ENCODE assay signal across 8 cellular contexts in genomic region chr4:140523370-140523856, GRCh38. TPM values are rescaled to one million over a fixed set of nuclear protein-coding genes. Genes with fewer than 3 reads are reported as not detected.
A peak's percentile ranks its signal among the peaks of the same experiment; 100 is the strongest.
DNase-seq lines count a peak whose midpoint lies in the region; ATAC-seq, FAIRE-seq and TF ChIP-seq lines count a peak whose summit lies in the region.

No MANE protein-coding gene starts in this region.

- H2AFZ ChIP-seq in HCT116 (ENCODE audit: low read depth, low read length, poor library complexity, severe bottlenecking) = peak overlapping the region; percentile 99
- H2AFZ ChIP-seq in hepatocyte = peak overlapping the region; percentile 58

- H3K9ac ChIP-seq in HCT116 (ENCODE audit: low read length) (no peak overlapping the region), SK-N-MC (ENCODE audit: insufficient read length) (peak overlapping the region; percentile 78)

- CTCF ChIA-PET in HCT116 (lab: Charles Lee) = interaction anchor here (0.7 to 1.0 kb wide), 4 partner anchors 13 to 335 kb away, joined by 3 to 7 read pairs (median 4); partner anchors contain the start of gene SCOC

- 41% methylated on average over 8 of the region's 8 CpGs for WGBS in hepatocyte (ENCODE audit: low lambda C conversion rate, missing lambda C conversion rate)
- WGBS in testis, 2 donors = 4 to 6% methylated on average over 8 of the region's 8 CpGs

- H3K4me3 ChIP-seq in HCT116 (replicated peaks in 1 of 2; ENCODE audit: low read depth in 1 of 2, low read length in 2 of 2) (peak overlapping the region; percentile 15 to 92), SK-N-MC (peak overlapping the region; percentile 87), hepatocyte (peak overlapping the region; percentile 5), testis (peak overlapping the region; percentile 82 to 88)

- peak; percentile 58 for FAIRE-seq in GM12891 (lab: Jason Lieb, UNC)

- H3K79me2 ChIP-seq in HCT116 (ENCODE audit: insufficient read depth, low read length) = peaks cover 21% of the 10 kb centered on the region
- peaks cover 17% of the 10 kb centered on the region for H3K79me2 ChIP-seq in hepatocyte

- ATAC-seq in HCT116 = no peak
- ATAC-seq in GM18873 (IDR thresholded peaks at IDR 0.05; ENCODE audit: low FRiP score, unreplicated experiment) = no peak

- no peaks in the 10 kb centered on the region for H3K27me3 ChIP-seq in HCT116 (ENCODE audit: insufficient read depth, low read length)
- H3K27me3 ChIP-seq in hepatocyte = no peaks in the 10 kb centered on the region
- H3K27me3 ChIP-seq in testis = no peaks in the 10 kb centered on the region

- H3K27ac ChIP-seq in HCT116 (ENCODE audit: low read depth, low read length) (no peak overlapping the region), SK-N-MC (no peak overlapping the region), hepatocyte (no peak overlapping the region), testis (peak overlapping the region in 1 of 2 donors; percentile 81)

- POLR2A ChIA-PET in HCT116 (lab: Charles Lee) = no interaction called here

- no TSS peak for BruUV-seq in HCT116 (replicated peaks; lab: Mats Ljungman, UMichigan)

- H3K4me1 ChIP-seq in HCT116 (ENCODE audit: control insufficient read depth in 1 of 2, insufficient read depth in 2 of 2, low read length in 2 of 2) (peaks cover 3 to 8% of the 10 kb centered on the region in 2 experiments; a peak in 2 of 4 replicates), hepatocyte (ENCODE audit: insufficient read depth) (peaks cover 5% of the 10 kb centered on the region), testis (no peaks in the 10 kb centered on the region)

- no peaks in the 10 kb centered on the region for H3K9me3 ChIP-seq in HCT116 (ENCODE audit: control insufficient read depth in 1 of 2, insufficient read depth in 1 of 2, low read depth in 1 of 2, low read length in 2 of 2)
- no peaks in the 10 kb centered on the region for H3K9me3 ChIP-seq in SK-N-MC (ENCODE audit: low read depth, low read length)
- H3K9me3 ChIP-seq in hepatocyte (ENCODE audit: low read depth) = no peaks in the 10 kb centered on the region
- no peaks in the 10 kb centered on the region for H3K9me3 ChIP-seq in testis

- DNase-seq in GM12891 (ENCODE audit: insufficient read length, low spot score) (no peak), HCT116 (ENCODE audit: low read depth, low spot score) (no peak), SK-N-MC (ENCODE audit: low read depth, low spot score) (no peak), hepatocyte (ENCODE audit: low spot score) (no peak), testis (no peak), H4 (ENCODE audit: low spot score) (no peak), HK-2 (ENCODE audit: unreplicated experiment) (no peak)

- no peaks in the 10 kb centered on the region for H4K20me1 ChIP-seq in HCT116 (ENCODE audit: insufficient read depth)
- H4K20me1 ChIP-seq in hepatocyte (ENCODE audit: insufficient read depth, poor library complexity, severe bottlenecking) = no peaks in the 10 kb centered on the region

- H3K36me3 ChIP-seq in HCT116 (ENCODE audit: control insufficient read depth in 1 of 2, insufficient read depth in 2 of 2, low read length in 2 of 2) (peaks cover 0 to 8% of the 10 kb centered on the region in 2 experiments; a peak in 3 of 4 replicates), SK-N-MC (ENCODE audit: insufficient read depth, low read length) (peaks cover 21% of the 10 kb centered on the region), hepatocyte (replicated peaks; ENCODE audit: insufficient read depth, low read depth) (no peaks in the 10 kb centered on the region), testis (ENCODE audit: low read depth, missing control alignments) (no peaks in the 10 kb centered on the region)

- RAD21 ChIA-PET in HCT116 (lab: Charles Lee; ENCODE audit: low non-redundant PET in 1 of 2, low total read pairs in 2 of 2, uncharacterized antibody in 2 of 2, unreplicated experiment in 2 of 2) = no interaction called here

- TF ChIP-seq CTCF in HCT116 (IDR thresholded peaks at IDR 0.05 in 2 of 3, conservative IDR thresholded peaks at IDR 0.05 in 1 of 3; ENCODE audit: borderline replicate concordance in 1 of 3, insufficient read depth in 1 of 3, low read depth in 2 of 3, low read length in 2 of 3) = no peak
- no peak for TF ChIP-seq CTCF in hepatocyte (IDR thresholded peaks at IDR 0.05; ENCODE audit: poor library complexity)
- no peak for TF ChIP-seq CTCF in testis (IDR thresholded peaks at IDR 0.05)

- no peaks in the 10 kb centered on the region for H3K9me2 ChIP-seq in HCT116 (ENCODE audit: insufficient read depth)
- no peaks in the 10 kb centered on the region for H3K9me2 ChIP-seq in hepatocyte (replicated peaks; ENCODE audit: insufficient read depth)

- no peak for TF ChIP-seq POLR2A in GM12891 (IDR thresholded peaks at IDR 0.05; ENCODE audit: low read depth, low read length)
- TF ChIP-seq POLR2A in HCT116 (IDR thresholded peaks at IDR 0.05; ENCODE audit: borderline replicate concordance, extremely low read depth, insufficient read depth, insufficient read length) = no peak
- no peak for TF ChIP-seq POLR2A in testis (IDR thresholded peaks at IDR 0.05)

- peak overlapping the region; percentile 80 for H3K4me2 ChIP-seq in HCT116 (ENCODE audit: low read length)
- peak overlapping the region; percentile 70 for H3K4me2 ChIP-seq in hepatocyte

- intact Hi-C loops in HCT116 (cut with micrococcal nuclease) (loop anchor here (5.0 to 10.0 kb wide), 2 partner anchors 151 to 331 kb away; partner anchors contain the start of gene SCOC), testis (cut with DNase I; ENCODE audit: low total_unique reads) (no loop called here)

- TF ChIP-seq RAD21 in HCT116 (IDR thresholded peaks at IDR 0.05; ENCODE audit: low read depth) = no peak

TF ChIP-seq in GM12891, 5 proteins besides CTCF, POLR2A, EP300 and RAD21:
- TF ChIP-seq SPI1 (IDR thresholded peaks at IDR 0.05; ENCODE audit: low read depth, low read length) (peak; percentile 62), TAF1 (IDR thresholded peaks at IDR 0.05; ENCODE audit: low read depth, low read length) (no peak)

TF ChIP-seq in HCT116, 20 proteins besides CTCF, POLR2A, EP300 and RAD21:
- TF ChIP-seq EGR1 (IDR thresholded peaks at IDR 0.05; ENCODE audit: low read depth) = no peak
TF ChIP-seq in HCT116: peak in this region for 0.

RNA-seq across cellular contexts. Expression of gene ELMOD2, which starts 0.6 kb away (rescaled TPM):
- 3.9 TPM for polyA plus RNA-seq in GM12891 (2012; ENCODE audit: low read depth, missing spikeins)
- 26.6 TPM for total RNA-seq in HCT116 (2021; ENCODE audit: unreplicated experiment)
- polyA plus RNA-seq in HCT116 (2012) = 5.7 and 10.1 TPM in 2 replicates
- 64.6 and 66.3 TPM in 2 replicates for total RNA-seq in hepatocyte
- 22.0 and 23.3 TPM in 2 replicates for polyA plus RNA-seq in hepatocyte
- total RNA-seq in testis = 10 to 100 TPM; 23.0 to 42.2 TPM
- polyA plus RNA-seq in testis (ENCODE audit: insufficient read depth, low read depth, low replicate concordance) = 13.5 TPM
- total RNA-seq in H4 (2014; rRNA removed; shearing (Covaris generic)) = 24.1 and 24.3 TPM in 2 replicates

RNA-seq across cellular contexts. Expression of gene MGAT4D, which starts 25.3 kb away (rescaled TPM):
- not detected for polyA plus RNA-seq in GM12891 (2012; ENCODE audit: low read depth, missing spikeins)
- total RNA-seq in HCT116 (2021; ENCODE audit: unreplicated experiment) = not detected
- not detected in 2 replicates for polyA plus RNA-seq in HCT116 (2012)
- total RNA-seq in hepatocyte = not detected in 2 replicates
- not detected in 2 replicates for polyA plus RNA-seq in hepatocyte
- total RNA-seq in testis = 10 to 100 TPM in 1 of 2 donors, 1 to 10 TPM in 1; 9.4 to 14.8 TPM
- 38.6 TPM for polyA plus RNA-seq in testis (ENCODE audit: insufficient read depth, low read depth, low replicate concordance)
- not detected in 2 replicates for total RNA-seq in H4 (2014; rRNA removed; shearing (Covaris generic))

RNA-seq across cellular contexts. Expression of gene UCP1, which starts 45.3 kb away (rescaled TPM):
- polyA plus RNA-seq in GM12891 (2012; ENCODE audit: low read depth, missing spikeins) = not detected
- total RNA-seq in HCT116 (2021; ENCODE audit: unreplicated experiment) (not detected), hepatocyte (not detected in 2 replicates), testis (under 1 TPM in 1 of 2 donors, not detected in 1; 0.79 TPM)
- not detected in 2 replicates for polyA plus RNA-seq in HCT116 (2012)
- polyA plus RNA-seq in hepatocyte (not detected in 2 replicates), testis (ENCODE audit: insufficient read depth, low read depth, low replicate concordance) (not detected)
- total RNA-seq in H4 (2014; rRNA removed; shearing (Covaris generic)) = not detected in 2 replicates

Comparison
In these comparisons a context has a peak if more than half of its experiments do, and no peak if none do; other contexts are left out.
1. H3K4me3 ChIP-seq: peak in every context shown above with its lines; median percentile 87 in SK-N-MC; 85 in testis; 54 in HCT116; 5 in hepatocyte.
2. RNA of gene MGAT4D, which starts 25.3 kb away (total RNA-seq): 9.4 to 14.8 TPM in testis; not detected in HCT116 (single experiment), not detected in hepatocyte and not detected in H4; every median in the first group is over 10 times any median in the second.